1 cellular context compared by ENCODE assay signal in the genomic region with DNA sequence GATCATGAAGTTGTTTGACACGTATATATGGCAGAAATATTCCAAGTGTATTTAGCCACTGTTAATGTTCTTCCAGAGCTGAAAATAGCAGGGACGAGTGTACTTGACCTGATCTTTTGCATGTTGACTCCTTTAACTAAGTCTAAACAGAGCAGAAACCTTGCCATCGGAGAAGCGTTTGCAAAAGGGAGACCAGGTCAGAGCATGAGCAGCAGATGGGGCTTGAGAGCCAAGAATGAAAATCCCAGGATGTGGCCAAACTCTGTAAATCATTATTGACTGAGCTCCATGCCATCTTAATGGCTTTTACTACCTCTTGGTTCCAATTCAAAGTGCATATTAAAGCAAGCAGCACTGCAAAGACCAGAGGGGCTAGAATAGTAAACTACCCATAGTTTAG.
TF ChIP-seq lines count a peak whose summit lies in the region.

No MANE protein-coding gene starts in this region.

TF ChIP-seq in GM12878, 131 proteins besides CTCF, POLR2A, EP300 and RAD21 (continued from another document):
- TF ChIP-seq CBFB (IDR thresholded peaks at IDR 0.05; ENCODE audit: low read depth) (no peak), SMC3 (IDR thresholded peaks at IDR 0.05; ENCODE audit: borderline replicate concordance, low read length) (peak; percentile 32; the same call in 1 of the 2 replicates), MTA2 (IDR thresholded peaks at IDR 0.05; ENCODE audit: low read depth) (no peak), ZNF274 (IDR thresholded peaks at IDR 0.05; ENCODE audit: insufficient read depth, insufficient read length) (no peak), E4F1 (IDR thresholded peaks at IDR 0.05; ENCODE audit: borderline replicate concordance, partially characterized antibody) (no peak)
